In genomic region chr14:90518941-90519256, GRCh38 we compare ENCODE assay signal across 8 cellular contexts.
DNase-seq lines count a peak whose midpoint lies in the region; ATAC-seq and TF ChIP-seq lines count a peak whose summit lies in the region.

No MANE protein-coding gene starts in this region.

- intact Hi-C loops in A673 (cut with micrococcal nuclease; ENCODE audit: unreplicated experiment) (loop anchor here (5.0 kb wide), 1 partner anchor 122 kb away; the partner anchor contains the start of gene CALM1), psoas muscle (cut with DNase I) (no loop called here)

- peak; percentile 49 for DNase-seq in A673 (ENCODE audit: low spot score)
- peak; percentile 85 for DNase-seq in GM23338 (ENCODE audit: low spot score)
- DNase-seq in activated CD4-positive, CD25-positive, alpha-beta regulatory T cell treated with anti-CD3 and anti-CD28 coated beads, Interleukin-2, amount 50 U/mL, for 16 hours (ENCODE audit: low read depth, low spot score), result peak; percentile 7
- DNase-seq in effector memory CD4-positive, alpha-beta T cell, result peak; percentile 7 to 31 (median 16)
- no peak for DNase-seq in psoas muscle
- no peak for DNase-seq in NCI-H1092 treated with DMSO at 0.1 percent for 48 hours (lab: John Stamatoyannopoulos, UW)
- DNase-seq in mucosa of gallbladder (ENCODE audit: low spot score), result no peak
- no peak for DNase-seq in OCI-M2 (lab: John Stamatoyannopoulos, UW; ENCODE audit: unreplicated experiment)

- H3K4me3 ChIP-seq in A673 (ENCODE audit: low read depth, low read length, poor library complexity, severe bottlenecking), result no peak overlapping the region
- no peak overlapping the region for H3K4me3 ChIP-seq in GM23338
- no peak overlapping the region for H3K4me3 ChIP-seq in effector memory CD4-positive, alpha-beta T cell (ENCODE audit: insufficient read depth, low read depth, low read length, poor library complexity, severe bottlenecking)
- H3K4me3 ChIP-seq in psoas muscle, result no peak overlapping the region

- no peaks in the 10 kb centered on the region; the same call in 2 of the 3 replicates for H3K36me3 Mint-ChIP-seq in GM23338 (ENCODE audit: low read depth)

- TF ChIP-seq CTCF in A673 (conservative IDR thresholded peaks at IDR 0.05; ENCODE audit: low read depth, low read length), result peak; percentile 64
- TF ChIP-seq CTCF in GM23338 (conservative IDR thresholded peaks at IDR 0.05; ENCODE audit: low read depth in 2 of 2), result peak; percentile 85 to 96
- peak; percentile 39 for TF ChIP-seq CTCF in psoas muscle (IDR thresholded peaks at IDR 0.05)

- 80 to 93% (median 92%) methylated on average over 5 of the region's 5 CpGs for WGBS in psoas muscle, 3 donors

- H3K9me2 ChIP-seq in GM23338 (ENCODE audit: insufficient read depth), result no peaks in the 10 kb centered on the region

- no peak overlapping the region for H3K4me3 Mint-ChIP-seq in GM23338

- no peak overlapping the region for H3K27ac Mint-ChIP-seq in GM23338

- H3K27me3 Mint-ChIP-seq in GM23338 (ENCODE audit: insufficient read depth, low read depth, poor library complexity), result peaks cover 14% of the 10 kb centered on the region

- H2AFZ ChIP-seq in GM23338, result peak overlapping the region; percentile 91; the same call in 1 of the 2 replicates

- H3K27ac ChIP-seq in A673 (ENCODE audit: low read depth, low read length, poor library complexity, severe bottlenecking) (no peak overlapping the region), GM23338 (ENCODE audit: low read depth) (no peak overlapping the region), psoas muscle (no peak overlapping the region)
- H3K27ac ChIP-seq in effector memory CD4-positive, alpha-beta T cell (ENCODE audit: insufficient read depth, low read length, poor library complexity, severe bottlenecking), result no peak overlapping the region

- ATAC-seq in GM23338 (peak; percentile 73), psoas muscle (no peak)

- H3K9me3 ChIP-seq in A673 (ENCODE audit: low read depth, low read length, poor library complexity, severe bottlenecking), result no peaks in the 10 kb centered on the region
- H3K9me3 ChIP-seq in effector memory CD4-positive, alpha-beta T cell (ENCODE audit: control insufficient read depth, low read length), result no peaks in the 10 kb centered on the region
- no peaks in the 10 kb centered on the region for H3K9me3 ChIP-seq in psoas muscle

- CTCF ChIA-PET in A673 (lab: Charles Lee), result no interaction called here

- no peaks in the 10 kb centered on the region for H3F3A ChIP-seq in GM23338 (replicated peaks; ENCODE audit: low read depth)

- H3K36me3 ChIP-seq in A673 (ENCODE audit: insufficient read depth, low read length, poor library complexity, severe bottlenecking) (no peaks in the 10 kb centered on the region), GM23338 (ENCODE audit: insufficient read depth) (no peaks in the 10 kb centered on the region), psoas muscle (ENCODE audit: insufficient read depth in 1 of 2, low read depth in 1 of 2) (no peaks in the 10 kb centered on the region)
- no peaks in the 10 kb centered on the region for H3K36me3 ChIP-seq in effector memory CD4-positive, alpha-beta T cell (ENCODE audit: control insufficient read depth, insufficient read depth, low read length)

- BruUV-seq in A673 (replicated peaks; lab: Mats Ljungman, UMichigan), result no TSS peak

- H3K27me3 ChIP-seq in A673 (replicated peaks; ENCODE audit: insufficient read depth, low read depth, low read length, poor library complexity) (no peaks in the 10 kb centered on the region), GM23338 (ENCODE audit: insufficient read depth) (no peaks in the 10 kb centered on the region), psoas muscle (ENCODE audit: insufficient read depth in 3 of 3, low read length in 2 of 3) (no peaks in the 10 kb centered on the region)
- H3K27me3 ChIP-seq in effector memory CD4-positive, alpha-beta T cell (replicated peaks; ENCODE audit: control insufficient read depth, insufficient read depth, low read length, poor library complexity, severe bottlenecking), result no peaks in the 10 kb centered on the region

- H3K9me3 Mint-ChIP-seq in GM23338, result peaks cover 5% of the 10 kb centered on the region; the same call in 1 of the 3 replicates

- no peaks in the 10 kb centered on the region for H3K79me2 ChIP-seq in GM23338 (replicated peaks; ENCODE audit: insufficient read depth)

- POLR2A ChIA-PET in A673 (lab: Charles Lee; ENCODE audit: low non-redundant PET), result no interaction called here

- H3K4me1 Mint-ChIP-seq in GM23338, result peaks cover 9% of the 10 kb centered on the region

- peaks cover 10% of the 10 kb centered on the region for H3K4me1 ChIP-seq in A673 (ENCODE audit: insufficient read depth, low read length, poor library complexity, severe bottlenecking)
- H3K4me1 ChIP-seq in GM23338 (ENCODE audit: insufficient read depth), result no peaks in the 10 kb centered on the region
- no peaks in the 10 kb centered on the region for H3K4me1 ChIP-seq in effector memory CD4-positive, alpha-beta T cell (ENCODE audit: control insufficient read depth, insufficient read depth, low read length, poor library complexity, severe bottlenecking)
- H3K4me1 ChIP-seq in psoas muscle, result peaks cover 21% of the 10 kb centered on the region

- no peak overlapping the region for H3K4me2 ChIP-seq in GM23338

- no peaks in the 10 kb centered on the region for H4K20me1 ChIP-seq in GM23338 (replicated peaks; ENCODE audit: insufficient read depth)

TF ChIP-seq in GM23338, 12 proteins besides CTCF, POLR2A, EP300 and RAD21 (continues in another document):
- TF ChIP-seq ZNF114 (CRISPR knock-in tag; IDR thresholded peaks at IDR 0.05) (no peak), NANOG (IDR thresholded peaks at IDR 0.05; ENCODE audit: borderline replicate concordance) (no peak), CREB1 (CRISPR knock-in tag; IDR thresholded peaks at IDR 0.05; ENCODE audit: low read depth) (no peak), ZNF331 (CRISPR knock-in tag; IDR thresholded peaks at IDR 0.05; ENCODE audit: low read depth) (no peak), EZH2 (IDR thresholded peaks at IDR 0.05; ENCODE audit: low read depth, unreplicated experiment) (no peak), JUNB (IDR thresholded peaks at IDR 0.05; ENCODE audit: unreplicated experiment) (no peak), REST (IDR thresholded peaks at IDR 0.05; ENCODE audit: unreplicated experiment) (no peak), EZH2phosphoT487 (IDR thresholded peaks at IDR 0.05; ENCODE audit: unreplicated experiment) (no peak), STAT1 (IDR thresholded peaks at IDR 0.05; ENCODE audit: unreplicated experiment) (no peak), ETS1 (IDR thresholded peaks at IDR 0.05) (no peak), POLR2AphosphoS5 (IDR thresholded peaks at IDR 0.05; ENCODE audit: low read depth) (no peak)

Comparison
In these comparisons a context has a peak if more than half of its experiments do, and no peak if none do; other contexts are left out.
1. DNase-seq: peak in A673 (single experiment), GM23338 (single experiment), activated CD4-positive, CD25-positive, alpha-beta regulatory T cell treated with anti-CD3 and anti-CD28 coated beads, Interleukin-2, amount 50 U/mL, for 16 hours (single experiment) and effector memory CD4-positive, alpha-beta T cell (3 of 3); none in psoas muscle (0 of 2), NCI-H1092 treated with DMSO at 0.1 percent for 48 hours (single experiment), mucosa of gallbladder (single experiment) and OCI-M2 (single experiment).
2. CTCF ChIP-seq: peak in every context shown above with its lines; median percentile 90 in GM23338; 64 in A673; 39 in psoas muscle.